ENCODE assay signal across 18 cellular contexts in genomic region chr7:104795086-104795485, GRCh38.
DNase-seq lines count a peak whose midpoint lies in the region; ATAC-seq lines count a peak whose summit lies in the region.
"Had no signal": no experiment of that assay in that cellular context is flagged by ENCODE, and none has a peak within 500 bp of the region (broad histone marks: within the 10 kb centered on the region; RNA-seq: fewer than 3 reads in every experiment).

No MANE protein-coding gene starts in this region.

- H2BK120ac ChIP-seq in neuronal stem cell (ENCODE audit: low read depth, low read length): no peak overlapping the region

- H3K4me3 Mint-ChIP-seq in activated T-helper 1 cell treated with anti-CD3 and anti-CD28 coated beads, Interleukin-12 subunit alpha, Interleukin-12 subunit beta, Interleukin-2, Interleukin-4 antibody, amounts not matched to agents 30 ng/mL and 10 ng/mL and 1 ng/mL, durations not matched to agents 14 hours and 24 hours and 36 hours: no peak overlapping the region
- H3K4me3 Mint-ChIP-seq: B cell had no signal

- peaks cover 0 to 2% (median 0%) of the 10 kb centered on the region in 3 experiments for H3K27me3 ChIP-seq in neuronal stem cell (ENCODE audit: control insufficient read depth in 3 of 3, insufficient read depth in 3 of 3, low read depth in 1 of 3, low read length in 3 of 3)

- no peak overlapping the region for H3K9ac ChIP-seq in neuronal stem cell (ENCODE audit: low read depth, low read length, poor library complexity)

- no peak for ATAC-seq in GM19455 (IDR thresholded peaks at IDR 0.05; ENCODE audit: unreplicated experiment)
- ATAC-seq in HG03108 (IDR thresholded peaks at IDR 0.05; ENCODE audit: unreplicated experiment): no peak

- no peaks in the 10 kb centered on the region for H3K36me3 ChIP-seq in neuronal stem cell (replicated peaks in 1 of 2; ENCODE audit: control insufficient read depth in 2 of 2, insufficient read depth in 2 of 2, low read length in 2 of 2)

- H4K8ac ChIP-seq in neuronal stem cell (ENCODE audit: low read depth, low read length): no peak overlapping the region

- peaks cover 7% of the 10 kb centered on the region for H3K27me3 Mint-ChIP-seq in activated T-helper 1 cell treated with anti-CD3 and anti-CD28 coated beads, Interleukin-12 subunit alpha, Interleukin-12 subunit beta, Interleukin-2, Interleukin-4 antibody, amounts not matched to agents 30 ng/mL and 10 ng/mL and 1 ng/mL, durations not matched to agents 14 hours and 24 hours and 36 hours (ENCODE audit: insufficient read depth)

- H3K18ac ChIP-seq in neuronal stem cell (ENCODE audit: low read length): no peak overlapping the region

- intact Hi-C loops in activated T-helper 1 cell treated with anti-CD3 and anti-CD28 coated beads, Interleukin-12 subunit alpha, Interleukin-12 subunit beta, Interleukin-2, Interleukin-4 antibody, amounts not matched to agents 30 ng/mL and 10 ng/mL and 1 ng/mL, durations not matched to agents 14 hours and 24 hours and 36 hours (cut with micrococcal nuclease): no loop called here

- no peak overlapping the region for H3K4ac ChIP-seq in neuronal stem cell (ENCODE audit: low read length)

- no peak overlapping the region for H3K14ac ChIP-seq in neuronal stem cell (ENCODE audit: low read length)

- peaks cover 0 to 2% of the 10 kb centered on the region in 2 donors for H3K4me1 ChIP-seq in neuronal stem cell (ENCODE audit: control insufficient read depth in 2 of 2, insufficient read depth in 1 of 2, low read depth in 1 of 2, low read length in 2 of 2)

- H3K27ac ChIP-seq in neuronal stem cell (replicated peaks; ENCODE audit: low read length): no peak overlapping the region

- H3K4me2 ChIP-seq in neuronal stem cell (ENCODE audit: insufficient read depth, low read length, poor library complexity, severe bottlenecking): no peak overlapping the region

- no peak overlapping the region for H2BK12ac ChIP-seq in neuronal stem cell (ENCODE audit: low read length)

- no peak overlapping the region for H2AK5ac ChIP-seq in neuronal stem cell (ENCODE audit: low read depth, low read length)

- H3K4me3 ChIP-seq in neuronal stem cell (ENCODE audit: low read length in 2 of 2): no peak overlapping the region

- H2AFZ ChIP-seq in neuronal stem cell (ENCODE audit: low read length): peak overlapping the region; percentile 40

- H3K4me1 Mint-ChIP-seq in activated T-helper 1 cell treated with anti-CD3 and anti-CD28 coated beads, Interleukin-12 subunit alpha, Interleukin-12 subunit beta, Interleukin-2, Interleukin-4 antibody, amounts not matched to agents 30 ng/mL and 10 ng/mL and 1 ng/mL, durations not matched to agents 14 hours and 24 hours and 36 hours (ENCODE audit: low read depth): no peaks in the 10 kb centered on the region
- H3K4me1 Mint-ChIP-seq: B cell had no signal

- no peaks in the 10 kb centered on the region for H3K79me1 ChIP-seq in neuronal stem cell (ENCODE audit: low read depth, low read length)

- H3K36me3 Mint-ChIP-seq in activated T-helper 1 cell treated with anti-CD3 and anti-CD28 coated beads, Interleukin-12 subunit alpha, Interleukin-12 subunit beta, Interleukin-2, Interleukin-4 antibody, amounts not matched to agents 30 ng/mL and 10 ng/mL and 1 ng/mL, durations not matched to agents 14 hours and 24 hours and 36 hours (ENCODE audit: low read depth): no peaks in the 10 kb centered on the region

- no peak overlapping the region for H3K23ac ChIP-seq in neuronal stem cell (ENCODE audit: low read depth, low read length, poor library complexity)

- no peak overlapping the region for H2BK5ac ChIP-seq in neuronal stem cell (ENCODE audit: low read length)

- H3K27ac Mint-ChIP-seq in activated T-helper 1 cell treated with anti-CD3 and anti-CD28 coated beads, Interleukin-12 subunit alpha, Interleukin-12 subunit beta, Interleukin-2, Interleukin-4 antibody, amounts not matched to agents 30 ng/mL and 10 ng/mL and 1 ng/mL, durations not matched to agents 14 hours and 24 hours and 36 hours: no peak overlapping the region
- H3K27ac Mint-ChIP-seq: B cell had no signal

- no CpG with 5 or more reads among the region's 7 CpGs for WGBS in neuronal stem cell (ENCODE audit: extremely low coverage in 2 of 2, insufficient read length in 2 of 2, insufficient replicate concordance in 1 of 2), 2 donors

- H3K9me3 ChIP-seq in neuronal stem cell (replicated peaks in 1 of 2; ENCODE audit: control insufficient read depth in 2 of 2, insufficient read depth in 1 of 2, low read depth in 1 of 2, low read length in 2 of 2): no peaks in the 10 kb centered on the region

- no peak overlapping the region for H2BK15ac ChIP-seq in neuronal stem cell (ENCODE audit: low read length)

- no peaks in the 10 kb centered on the region for H3K9me3 Mint-ChIP-seq in activated T-helper 1 cell treated with anti-CD3 and anti-CD28 coated beads, Interleukin-12 subunit alpha, Interleukin-12 subunit beta, Interleukin-2, Interleukin-4 antibody, amounts not matched to agents 30 ng/mL and 10 ng/mL and 1 ng/mL, durations not matched to agents 14 hours and 24 hours and 36 hours

- H4K91ac ChIP-seq in neuronal stem cell (ENCODE audit: low read depth, low read length, poor library complexity): no peak overlapping the region

- DNase-seq in Ammon's horn (ENCODE audit: low spot score) (peak; percentile 77), dermis blood vessel endothelial cell (peak; percentile 19), hippocampal formation (lab: John Stamatoyannopoulos, UW) (peak; percentile 23 to 66), neuronal stem cell (ENCODE audit: low spot score) (no peak), NCI-H2029 treated with DMSO at 0.1 percent for 48 hours (lab: John Stamatoyannopoulos, UW) (no peak)
- no peak for DNase-seq in activated T-helper 1 cell treated with anti-CD3 and anti-CD28 coated beads, Interleukin-12 subunit alpha, Interleukin-12 subunit beta, Interleukin-2, Interleukin-4 antibody, amounts not matched to agents 30 ng/mL and 10 ng/mL and 1 ng/mL, durations not matched to agents 14 hours and 24 hours and 36 hours (ENCODE audit: low spot score)
- DNase-seq: 8988T, COR-L47, DMS 273 treated with DMSO at 0.1 percent for 48 hours, HCEC 1CT, KBM-7, NCI-H1105 treated with DMSO at 0.1 percent for 48 hours, NCI-H1694, NCI-H226, NCI-H524 had no signal

Comparison
In these comparisons a context has a peak if more than half of its experiments do, and no peak if none do; other contexts are left out.
1. DNase-seq: peak in Ammon's horn (single experiment), dermis blood vessel endothelial cell (single experiment) and hippocampal formation (2 of 2); none in neuronal stem cell (single experiment), NCI-H2029 treated with DMSO at 0.1 percent for 48 hours (single experiment) and activated T-helper 1 cell treated with anti-CD3 and anti-CD28 coated beads, Interleukin-12 subunit alpha, Interleukin-12 subunit beta, Interleukin-2, Interleukin-4 antibody, amounts not matched to agents 30 ng/mL and 10 ng/mL and 1 ng/mL, durations not matched to agents 14 hours and 24 hours and 36 hours (single experiment).